ENCODE assay signal across 8 cellular contexts in genomic region chr1:173476664-173477285, GRCh38. TPM values are rescaled to one million over a fixed set of nuclear protein-coding genes. Genes with fewer than 3 reads are reported as not detected.
DNase-seq lines count a peak whose midpoint lies in the region; ATAC-seq and TF ChIP-seq lines count a peak whose summit lies in the region.

No MANE protein-coding gene starts in this region.

- ATAC-seq in HG02642 (IDR thresholded peaks at IDR 0.05; ENCODE audit: poor library complexity, unreplicated experiment) (peak; percentile 98), SK-N-SH treated with all-trans-retinoic acid at 6 μM for 48 hours (peak; percentile 78)
- ATAC-seq in activated naive CD8-positive, alpha-beta T cell treated with anti-CD3 and anti-CD28 coated beads, Interleukin-2, amount 10 ng/mL, durations not matched to agents 7 days and 5 days (ENCODE audit: low read depth) = peak; percentile 82

- POLR2A ChIA-PET in activated naive CD8-positive, alpha-beta T cell treated with anti-CD3 and anti-CD28 coated beads, Interleukin-2, amount 10 ng/mL, durations not matched to agents 7 days and 5 days (lab: Charles Lee) = interaction anchor here (0.5 to 4.4 kb wide), 16 partner anchors 22 to 1523 kb away, joined by 3 to 27 read pairs (median 4); partner anchors contain the start of genes CENPL, DARS2, GAS5 and KLHL20

- intact Hi-C loops in transverse colon (cut with DNase I; ENCODE audit: low total_unique reads) = no loop called here

- 1% methylated on average over 25 of the region's 62 CpGs; no CpG with 5 or more reads in 1 of the 2 donors for WGBS in transverse colon (ENCODE audit: low coverage in 1 of 2), 2 donors

- TF ChIP-seq EP300 in transverse colon (IDR thresholded peaks at IDR 0.05; ENCODE audit: low read depth) = no peak

- peaks cover 43% of the 10 kb centered on the region for H3K4me1 ChIP-seq in cardiac muscle cell (ENCODE audit: low read depth)
- no peaks in the 10 kb centered on the region for H3K4me1 ChIP-seq in parathyroid adenoma
- H3K4me1 ChIP-seq in transverse colon = peaks cover 25 to 64% (median 55%) of the 10 kb centered on the region in 4 donors

- H3K9ac ChIP-seq in parathyroid adenoma = no peak overlapping the region

- H3K36me3 ChIP-seq in cardiac muscle cell (peaks cover 17% of the 10 kb centered on the region), parathyroid adenoma (ENCODE audit: control insufficient read depth, insufficient read depth, low read length) (no peaks in the 10 kb centered on the region), transverse colon (peaks cover 0 to 15% (median 4%) of the 10 kb centered on the region in 4 donors)

- peaks cover 52% of the 10 kb centered on the region for H3K36me3 Mint-ChIP-seq in activated naive CD8-positive, alpha-beta T cell treated with anti-CD3 and anti-CD28 coated beads, Interleukin-2, amount 10 ng/mL, durations not matched to agents 7 days and 5 days

- H3K27me3 ChIP-seq in cardiac muscle cell (no peaks in the 10 kb centered on the region), parathyroid adenoma (ENCODE audit: control insufficient read depth, insufficient read depth, low read length) (no peaks in the 10 kb centered on the region), transverse colon (no peaks in the 10 kb centered on the region)

- H3K27ac ChIP-seq in cardiac muscle cell (peak overlapping the region; percentile 96), parathyroid adenoma (peak overlapping the region; percentile 97), transverse colon (peak overlapping the region; percentile 98 to 99 (median 98))

- H3K4me1 Mint-ChIP-seq in activated naive CD8-positive, alpha-beta T cell treated with anti-CD3 and anti-CD28 coated beads, Interleukin-2, amount 10 ng/mL, durations not matched to agents 7 days and 5 days = peaks cover 50% of the 10 kb centered on the region

- H3K4me3 ChIP-seq in cardiac muscle cell (peak overlapping the region; percentile 95), parathyroid adenoma (ENCODE audit: low read depth, low read length) (peak overlapping the region; percentile 94), transverse colon (peak overlapping the region; percentile 49 to 95 (median 86))

- peak overlapping the region; percentile 94 for H3K27ac Mint-ChIP-seq in activated naive CD8-positive, alpha-beta T cell treated with anti-CD3 and anti-CD28 coated beads, Interleukin-2, amount 10 ng/mL, durations not matched to agents 7 days and 5 days

- in situ Hi-C loops in transverse colon (cut with MboI; ENCODE audit: low pct_ligation_motif_present in 1 of 4, low pct_unique_long_range_greater_than_20kb in 1 of 4, low sequenced_read_pairs in 3 of 4) = no loop called here

- H3K9me3 ChIP-seq in cardiac muscle cell (ENCODE audit: low read depth) (no peaks in the 10 kb centered on the region), parathyroid adenoma (ENCODE audit: control insufficient read depth, low read length) (no peaks in the 10 kb centered on the region), transverse colon (no peaks in the 10 kb centered on the region)

- peaks cover 7% of the 10 kb centered on the region for H3K79me2 ChIP-seq in parathyroid adenoma

- H3K9me3 Mint-ChIP-seq in activated naive CD8-positive, alpha-beta T cell treated with anti-CD3 and anti-CD28 coated beads, Interleukin-2, amount 10 ng/mL, durations not matched to agents 7 days and 5 days = peaks cover 4% of the 10 kb centered on the region

- peak; percentile 6 for TF ChIP-seq CTCF in GM12873 (IDR thresholded peaks at IDR 0.05; ENCODE audit: insufficient read depth, low read depth, low read length, missing control alignments)
- no peak for TF ChIP-seq CTCF in cardiac muscle cell (IDR thresholded peaks at IDR 0.05; ENCODE audit: low read depth, low read length)
- no peak for TF ChIP-seq CTCF in parathyroid adenoma (IDR thresholded peaks at IDR 0.05)
- no peak for TF ChIP-seq CTCF in transverse colon (IDR thresholded peaks at IDR 0.05)

- DNase-seq in NCI-H1105 (lab: John Stamatoyannopoulos, UW) = peak; percentile 95
- DNase-seq in activated naive CD8-positive, alpha-beta T cell treated with anti-CD3 and anti-CD28 coated beads, Interleukin-2, amount 10 ng/mL, durations not matched to agents 7 days and 5 days = peak; percentile 80
- DNase-seq in cardiac muscle cell (ENCODE audit: low read depth in 1 of 2, low spot score in 1 of 2) = peak; percentile 88 to 95
- peak; percentile 94 for DNase-seq in transverse colon

- H2AFZ ChIP-seq in parathyroid adenoma = peak overlapping the region; percentile 71

- peak overlapping the region; percentile 94 for H3K4me3 Mint-ChIP-seq in activated naive CD8-positive, alpha-beta T cell treated with anti-CD3 and anti-CD28 coated beads, Interleukin-2, amount 10 ng/mL, durations not matched to agents 7 days and 5 days

- peak overlapping the region; percentile 94 for H3K4me2 ChIP-seq in parathyroid adenoma (ENCODE audit: low read length)

- TF ChIP-seq POLR2A in transverse colon (IDR thresholded peaks at IDR 0.05) = peak; percentile 73

- no peaks in the 10 kb centered on the region for H3K27me3 Mint-ChIP-seq in activated naive CD8-positive, alpha-beta T cell treated with anti-CD3 and anti-CD28 coated beads, Interleukin-2, amount 10 ng/mL, durations not matched to agents 7 days and 5 days

TF ChIP-seq in SK-N-SH treated with all-trans-retinoic acid at 6 μM for 48 hours, 23 proteins besides CTCF, POLR2A, EP300 and RAD21:
- TF ChIP-seq ARNTL (CRISPR knock-in tag; IDR thresholded peaks at IDR 0.05; ENCODE audit: borderline replicate concordance, low read depth) = no peak
- TF ChIP-seq ZNF8 (CRISPR knock-in tag; IDR thresholded peaks at IDR 0.05) = no peak
- TF ChIP-seq TCF4 (CRISPR knock-in tag; IDR thresholded peaks at IDR 0.05; ENCODE audit: borderline replicate concordance) = no peak
- no peak for TF ChIP-seq PPARA (CRISPR knock-in tag; IDR thresholded peaks at IDR 0.05; ENCODE audit: borderline replicate concordance)
- no peak for TF ChIP-seq POU6F1 (CRISPR knock-in tag; IDR thresholded peaks at IDR 0.05; ENCODE audit: borderline replicate concordance, low read depth)
- no peak for TF ChIP-seq ZC3H10 (CRISPR knock-in tag; IDR thresholded peaks at IDR 0.05)
- TF ChIP-seq CSDC2 (CRISPR knock-in tag; IDR thresholded peaks at IDR 0.05) = no peak
- TF ChIP-seq ZFP3 (CRISPR knock-in tag; IDR thresholded peaks at IDR 0.05) = no peak
TF ChIP-seq in SK-N-SH treated with all-trans-retinoic acid at 6 μM for 48 hours: peak in this region for 0.

RNA-seq across cellular contexts. Expression of gene PRDX6, which starts 0.4 kb away (rescaled TPM):
- total RNA-seq in activated naive CD8-positive, alpha-beta T cell treated with anti-CD3 and anti-CD28 coated beads, Interleukin-2, amount 10 ng/mL, durations not matched to agents 7 days and 5 days = 100 to 1,000 TPM; 136 to 137 TPM
- 383 and 529 TPM in 2 replicates for total RNA-seq in cardiac muscle cell
- polyA plus RNA-seq in cardiac muscle cell = 433 and 443 TPM in 2 replicates
- total RNA-seq in transverse colon = 100 to 1,000 TPM; 150 to 540 (median 469) TPM

Comparison
In these comparisons a context has a peak if more than half of its experiments do, and no peak if none do; other contexts are left out.
1. Peak in every context shown above with its lines: DNase-seq, ATAC-seq, H3K4me3 ChIP-seq and H3K27ac ChIP-seq.